In genomic region chr15:45521596-45522167, GRCh38 we compare ENCODE assay signal across 8 cellular contexts.
DNase-seq lines count a peak whose midpoint lies in the region; ATAC-seq lines count a peak whose summit lies in the region.

No MANE protein-coding gene starts in this region.

- no peak for DNase-seq in stimulated activated naive CD8-positive, alpha-beta T cell treated with anti-CD3 and anti-CD28 coated beads, Interleukin-15, Interleukin-2, amounts not matched to agents 100 U/mL and 50 U/mL, for 24 hours
- DNase-seq in KBM-7 (peak; percentile 54), adipocyte (ENCODE audit: low read depth) (peak; percentile 25), COR-L47 (lab: John Stamatoyannopoulos, UW) (no peak)
- DNase-seq in stimulated activated effector memory CD8-positive, alpha-beta T cell treated with anti-CD3 and anti-CD28 coated beads, Interleukin-12 subunit alpha, Interleukin-12 subunit beta, amount 100 ng/mL, for 72 hours (ENCODE audit: low spot score in 2 of 2): no peak

- peaks cover 16% of the 10 kb centered on the region for H3K4me1 ChIP-seq in adipocyte (ENCODE audit: control insufficient read depth, insufficient read depth, low read length)
- no peaks in the 10 kb centered on the region for H3K4me1 ChIP-seq in iPS-18a (ENCODE audit: control insufficient read depth, low read depth, low read length)

- no peak for ATAC-seq in stimulated activated naive CD8-positive, alpha-beta T cell treated with anti-CD3 and anti-CD28 coated beads, Interleukin-15, Interleukin-2, amounts not matched to agents 100 U/mL and 50 U/mL, for 24 hours
- ATAC-seq in stimulated activated effector memory CD8-positive, alpha-beta T cell treated with anti-CD3 and anti-CD28 coated beads, Interleukin-12 subunit alpha, Interleukin-12 subunit beta, amount 100 ng/mL, for 72 hours: no peak
- no peak for ATAC-seq in GM21515 (IDR thresholded peaks at IDR 0.05; ENCODE audit: unreplicated experiment)

- no peaks in the 10 kb centered on the region for H3K9me3 Mint-ChIP-seq in stimulated activated naive CD8-positive, alpha-beta T cell treated with anti-CD3 and anti-CD28 coated beads, Interleukin-15, Interleukin-2, amounts not matched to agents 100 ng/mL and 50 ng/mL, for 24 hours
- H3K9me3 Mint-ChIP-seq in stimulated activated effector memory CD8-positive, alpha-beta T cell treated with anti-CD3 and anti-CD28 coated beads, Interleukin-12 subunit alpha, Interleukin-12 subunit beta, amount 100 ng/mL, for 72 hours: no peaks in the 10 kb centered on the region

- H3K27me3 Mint-ChIP-seq in stimulated activated naive CD8-positive, alpha-beta T cell treated with anti-CD3 and anti-CD28 coated beads, Interleukin-15, Interleukin-2, amounts not matched to agents 100 ng/mL and 50 ng/mL, for 24 hours: no peaks in the 10 kb centered on the region

- H3K9me3 ChIP-seq in adipocyte (ENCODE audit: control insufficient read depth, low read length): no peaks in the 10 kb centered on the region
- no peaks in the 10 kb centered on the region for H3K9me3 ChIP-seq in iPS-18a (ENCODE audit: control insufficient read depth, low read depth, low read length)

- H3K27me3 ChIP-seq in adipocyte (replicated peaks; ENCODE audit: control insufficient read depth, insufficient read depth, low read length): no peaks in the 10 kb centered on the region
- H3K27me3 ChIP-seq in iPS-18a (ENCODE audit: control insufficient read depth, insufficient read depth, low read length): peaks cover 76% of the 10 kb centered on the region

- in situ Hi-C loops in KBM-7 (cut with MboI; ENCODE audit: low pct_unique_long_range_greater_than_20kb, low sequenced_read_pairs): no loop called here

- peak overlapping the region; percentile 86 for H3K4me3 Mint-ChIP-seq in stimulated activated naive CD8-positive, alpha-beta T cell treated with anti-CD3 and anti-CD28 coated beads, Interleukin-15, Interleukin-2, amounts not matched to agents 100 ng/mL and 50 ng/mL, for 24 hours
- H3K4me3 Mint-ChIP-seq in stimulated activated effector memory CD8-positive, alpha-beta T cell treated with anti-CD3 and anti-CD28 coated beads, Interleukin-12 subunit alpha, Interleukin-12 subunit beta, amount 100 ng/mL, for 72 hours: peak overlapping the region; percentile 82

- H3K9ac ChIP-seq in adipocyte (ENCODE audit: low read length): peak overlapping the region; percentile 85
- H3K9ac ChIP-seq in iPS-18a (ENCODE audit: low read length): no peak overlapping the region

- H3K27ac ChIP-seq in iPS-18a (ENCODE audit: low read length): no peak overlapping the region

- no peaks in the 10 kb centered on the region for H3K36me3 Mint-ChIP-seq in stimulated activated naive CD8-positive, alpha-beta T cell treated with anti-CD3 and anti-CD28 coated beads, Interleukin-15, Interleukin-2, amounts not matched to agents 100 ng/mL and 50 ng/mL, for 24 hours (ENCODE audit: low read depth)
- H3K36me3 Mint-ChIP-seq in stimulated activated effector memory CD8-positive, alpha-beta T cell treated with anti-CD3 and anti-CD28 coated beads, Interleukin-12 subunit alpha, Interleukin-12 subunit beta, amount 100 ng/mL, for 72 hours: no peaks in the 10 kb centered on the region

- H3K36me3 ChIP-seq in adipocyte (ENCODE audit: control insufficient read depth, insufficient read depth, low read length, severe bottlenecking) (no peaks in the 10 kb centered on the region), iPS-18a (ENCODE audit: control insufficient read depth, low read depth, low read length) (no peaks in the 10 kb centered on the region)

- peak overlapping the region; percentile 54 for H3K27ac Mint-ChIP-seq in stimulated activated naive CD8-positive, alpha-beta T cell treated with anti-CD3 and anti-CD28 coated beads, Interleukin-15, Interleukin-2, amounts not matched to agents 100 ng/mL and 50 ng/mL, for 24 hours
- peak overlapping the region; percentile 83 for H3K27ac Mint-ChIP-seq in stimulated activated effector memory CD8-positive, alpha-beta T cell treated with anti-CD3 and anti-CD28 coated beads, Interleukin-12 subunit alpha, Interleukin-12 subunit beta, amount 100 ng/mL, for 72 hours

- H3K4me1 Mint-ChIP-seq in stimulated activated naive CD8-positive, alpha-beta T cell treated with anti-CD3 and anti-CD28 coated beads, Interleukin-15, Interleukin-2, amounts not matched to agents 100 ng/mL and 50 ng/mL, for 24 hours (ENCODE audit: low read depth): peaks cover 16% of the 10 kb centered on the region
- peaks cover 31% of the 10 kb centered on the region for H3K4me1 Mint-ChIP-seq in stimulated activated effector memory CD8-positive, alpha-beta T cell treated with anti-CD3 and anti-CD28 coated beads, Interleukin-12 subunit alpha, Interleukin-12 subunit beta, amount 100 ng/mL, for 72 hours

- H3K4me3 ChIP-seq in adipocyte (ENCODE audit: low read length) (peak overlapping the region; percentile 94), iPS-18a (ENCODE audit: low read length) (peak overlapping the region; percentile 52)

Comparison
In these comparisons a context has a peak if more than half of its experiments do, and no peak if none do; other contexts are left out.
1. DNase-seq: peak in KBM-7 (single experiment) and adipocyte (single experiment); none in stimulated activated naive CD8-positive, alpha-beta T cell treated with anti-CD3 and anti-CD28 coated beads, Interleukin-15, Interleukin-2, amounts not matched to agents 100 U/mL and 50 U/mL, for 24 hours (single experiment), stimulated activated effector memory CD8-positive, alpha-beta T cell treated with anti-CD3 and anti-CD28 coated beads, Interleukin-12 subunit alpha, Interleukin-12 subunit beta, amount 100 ng/mL, for 72 hours (0 of 2) and COR-L47 (single experiment).